Comparison of ENCODE assay signal across 19 cellular contexts in genomic region chr21:45870851-45871615, GRCh38.
DNase-seq lines count a peak whose midpoint lies in the region; ATAC-seq and TF ChIP-seq lines count a peak whose summit lies in the region.
"Had no signal": no experiment of that assay in that cellular context is flagged by ENCODE, and none has a peak within 500 bp of the region (broad histone marks: within the 10 kb centered on the region; RNA-seq: fewer than 3 reads in every experiment).

No MANE protein-coding gene starts in this region.

- H3K36me3 ChIP-seq in left ventricle myocardium inferior: no peaks in the 10 kb centered on the region
- peaks cover 5 to 9% of the 10 kb centered on the region in 2 experiments for H3K36me3 ChIP-seq in mesenchymal stem cell (ENCODE audit: control insufficient read depth in 1 of 2, insufficient read depth in 2 of 2, low read depth in 1 of 2, low read length in 2 of 2)
- H3K36me3 ChIP-seq in upper lobe of right lung: no peaks in the 10 kb centered on the region

- no peaks in the 10 kb centered on the region; the same call in 1 of the 2 replicates for H3K27me3 Mint-ChIP-seq in HFFc6 (ENCODE audit: insufficient read depth)
- H3K27me3 Mint-ChIP-seq: B cell had no signal

- H3K23ac ChIP-seq in mesenchymal stem cell (ENCODE audit: low read length in 2 of 2): no peak overlapping the region

- H3K18ac ChIP-seq in mesenchymal stem cell (ENCODE audit: low read depth in 1 of 2, low read length in 2 of 2): peak overlapping the region; percentile 82 to 92

- H2AFZ ChIP-seq in mesenchymal stem cell (ENCODE audit: low read depth, low read length): no peak overlapping the region

- H3K4me1 Mint-ChIP-seq in HFFc6 (ENCODE audit: low read depth): peaks cover 67% of the 10 kb centered on the region
- H3K4me1 Mint-ChIP-seq: CD8-positive, alpha-beta memory T cell had no signal

- H3K9me3 Mint-ChIP-seq in HFFc6: no peaks in the 10 kb centered on the region
- H3K9me3 Mint-ChIP-seq: CD8-positive, alpha-beta memory T cell had no signal

- H4K8ac ChIP-seq in mesenchymal stem cell (ENCODE audit: low read length): peak overlapping the region; percentile 87

- no peak overlapping the region for H3K4me3 Mint-ChIP-seq in HFFc6
- H3K4me3 Mint-ChIP-seq: B cell; CD8-positive, alpha-beta memory T cell had no signal

- H2BK12ac ChIP-seq in mesenchymal stem cell (ENCODE audit: low read length in 2 of 2): peak overlapping the region; percentile 46 to 95

- H3K9me3 ChIP-seq in left ventricle myocardium inferior (replicated peaks): no peaks in the 10 kb centered on the region
- no peaks in the 10 kb centered on the region for H3K9me3 ChIP-seq in mesenchymal stem cell (ENCODE audit: control insufficient read depth, low read length)
- H3K9me3 ChIP-seq in upper lobe of right lung: no peaks in the 10 kb centered on the region

- H3K27ac Mint-ChIP-seq in HFFc6: peak overlapping the region; percentile 69
- H3K27ac Mint-ChIP-seq: B cell; CD8-positive, alpha-beta memory T cell had no signal

- WGBS in mesenchymal stem cell: 90% methylated on average over 13 of the region's 17 CpGs

- H3K14ac ChIP-seq in mesenchymal stem cell (ENCODE audit: low read length in 2 of 2): peak overlapping the region in 1 of 2 experiments; percentile 29

- H2BK15ac ChIP-seq in mesenchymal stem cell (ENCODE audit: low read depth, poor library complexity, severe bottlenecking): peak overlapping the region; percentile 55

- H3K36me3 Mint-ChIP-seq in HFFc6 (ENCODE audit: low read depth): peaks cover 17% of the 10 kb centered on the region
- H3K36me3 Mint-ChIP-seq: CD8-positive, alpha-beta memory T cell had no signal

- DNase-seq in cardiac septum (ENCODE audit: low spot score): peak; percentile 51
- no peak for DNase-seq in left ventricle myocardium inferior
- no peak for DNase-seq in HFFc6
- DNase-seq in mesenchymal stem cell: no peak
- DNase-seq in upper lobe of right lung: peak; percentile 59
- DNase-seq in NCI-H510A treated with DMSO at 0.1 percent for 48 hours (lab: John Stamatoyannopoulos, UW): no peak
- DNase-seq: ACHN; DND-41; GDM1; KG1; NCI-H1048; NCI-H226; NCI-H69; NK-92 treated with Interleukin-12 subunit alpha and Interleukin-12 subunit beta, amount 100 ng/mL, for 24 hours; OCI-M1; RPMI8226 had no signal

- H3K27ac ChIP-seq in left ventricle myocardium inferior (replicated peaks) (no peak overlapping the region), mesenchymal stem cell (ENCODE audit: low read length, poor library complexity, severe bottlenecking) (no peak overlapping the region), upper lobe of right lung (no peak overlapping the region)

- no peaks in the 10 kb centered on the region for H3K4me1 ChIP-seq in left ventricle myocardium inferior
- peaks cover 62% of the 10 kb centered on the region for H3K4me1 ChIP-seq in mesenchymal stem cell (ENCODE audit: control insufficient read depth, insufficient read depth, low read depth, low read length)
- H3K4me1 ChIP-seq in upper lobe of right lung: no peaks in the 10 kb centered on the region

- peak overlapping the region; percentile 92 for H4K91ac ChIP-seq in mesenchymal stem cell (ENCODE audit: low read length)

- no peak overlapping the region for H2BK5ac ChIP-seq in mesenchymal stem cell (ENCODE audit: low read depth, low read length, poor library complexity, severe bottlenecking)

- H3K4ac ChIP-seq in mesenchymal stem cell (ENCODE audit: low read depth in 1 of 2, low read length in 2 of 2): peak overlapping the region; percentile 20 to 65

- ATAC-seq in upper lobe of right lung (no peak), GM21529 (IDR thresholded peaks at IDR 0.05; ENCODE audit: unreplicated experiment) (no peak)

- no peak overlapping the region for H2BK120ac ChIP-seq in mesenchymal stem cell (ENCODE audit: low read depth, low read length)

- TF ChIP-seq CTCF in left ventricle myocardium inferior (IDR thresholded peaks at IDR 0.05; ENCODE audit: borderline replicate concordance): no peak
- TF ChIP-seq CTCF in HFFc6 (IDR thresholded peaks at IDR 0.05): no peak
- TF ChIP-seq CTCF in upper lobe of right lung (IDR thresholded peaks at IDR 0.05): no peak

- no peak overlapping the region for H3K9ac ChIP-seq in mesenchymal stem cell (ENCODE audit: low read length)

- H3K4me2 ChIP-seq in mesenchymal stem cell (ENCODE audit: low read length, poor library complexity, severe bottlenecking): no peak overlapping the region

- H2AK5ac ChIP-seq in mesenchymal stem cell (ENCODE audit: low read length, severe bottlenecking): peak overlapping the region; percentile 61

- peaks cover 2% of the 10 kb centered on the region for H3K79me1 ChIP-seq in mesenchymal stem cell (replicated peaks; ENCODE audit: low read length, poor library complexity, severe bottlenecking)

- H3K27me3 ChIP-seq in left ventricle myocardium inferior (ENCODE audit: low read depth) (peaks cover 58% of the 10 kb centered on the region), mesenchymal stem cell (ENCODE audit: control insufficient read depth in 1 of 2, insufficient read depth in 1 of 2, low read length in 2 of 2) (no peaks in the 10 kb centered on the region), upper lobe of right lung (peaks cover 3% of the 10 kb centered on the region)

- intact Hi-C loops in cardiac septum (cut with DNase I): no loop called here
- intact Hi-C loops in left ventricle myocardium inferior (cut with micrococcal nuclease): no loop called here
- intact Hi-C loops in upper lobe of right lung (cut with DNase I): no loop called here

- H3K4me3 ChIP-seq in left ventricle myocardium inferior (no peak overlapping the region), mesenchymal stem cell (ENCODE audit: insufficient read depth in 1 of 2, low read depth in 1 of 2, low read length in 2 of 2) (no peak overlapping the region), upper lobe of right lung (no peak overlapping the region)

Comparison
In these comparisons a context has a peak if more than half of its experiments do, and no peak if none do; other contexts are left out.
1. DNase-seq: peak in cardiac septum (single experiment) and upper lobe of right lung (single experiment); none in left ventricle myocardium inferior (single experiment), HFFc6 (single experiment), mesenchymal stem cell (single experiment) and NCI-H510A treated with DMSO at 0.1 percent for 48 hours (single experiment).